ENCODE assay signal across 8 cellular contexts in genomic region chr1:234730542-234731370, GRCh38.
DNase-seq lines count a peak whose midpoint lies in the region; ATAC-seq lines count a peak whose summit lies in the region.

No MANE protein-coding gene starts in this region.

- H3K4me1 ChIP-seq in skeletal muscle satellite cell (ENCODE audit: control insufficient read depth, insufficient read depth, low read length), result peaks cover 51% of the 10 kb centered on the region

- peaks cover 60% of the 10 kb centered on the region for H3K4me1 Mint-ChIP-seq in activated T-cell treated with anti-CD3 and anti-CD28 coated beads, Interleukin-2, amount 50 U/mL, for 4 hours (ENCODE audit: low read depth)

- ATAC-seq in GM18909 (IDR thresholded peaks at IDR 0.05; ENCODE audit: poor library complexity, unreplicated experiment), result peak; percentile 54
- ATAC-seq in HG03095 (IDR thresholded peaks at IDR 0.05; ENCODE audit: unreplicated experiment), result peak; percentile 48
- ATAC-seq in activated T-cell treated with anti-CD3 and anti-CD28 coated beads, Interleukin-2, amount 50 U/mL, for 4 hours, result peak; percentile 50 to 51
- ATAC-seq in GM19328 (IDR thresholded peaks at IDR 0.05; ENCODE audit: unreplicated experiment), result no peak

- no peaks in the 10 kb centered on the region for H3K27me3 Mint-ChIP-seq in activated T-cell treated with anti-CD3 and anti-CD28 coated beads, Interleukin-2, amount 50 U/mL, for 4 hours (ENCODE audit: low read depth)

- H3K36me3 Mint-ChIP-seq in activated T-cell treated with anti-CD3 and anti-CD28 coated beads, Interleukin-2, amount 50 U/mL, for 4 hours (ENCODE audit: insufficient read depth), result no peaks in the 10 kb centered on the region

- peak overlapping the region; percentile 18 for H3K9ac ChIP-seq in skeletal muscle satellite cell (ENCODE audit: low read depth, low read length)

- no peaks in the 10 kb centered on the region for H3K27me3 ChIP-seq in skeletal muscle satellite cell (ENCODE audit: control insufficient read depth, insufficient read depth, low read length)

- H3K4me3 ChIP-seq in skeletal muscle satellite cell (ENCODE audit: low read length), result no peak overlapping the region

- no peaks in the 10 kb centered on the region for H3K9me3 ChIP-seq in skeletal muscle satellite cell (replicated peaks; ENCODE audit: low read length)

- no peak overlapping the region for H3K27ac ChIP-seq in caudate nucleus (ENCODE audit: low read depth, low read length)

- H3K9me3 Mint-ChIP-seq in activated T-cell treated with anti-CD3 and anti-CD28 coated beads, Interleukin-2, amount 50 U/mL, for 4 hours, result no peaks in the 10 kb centered on the region

- no peaks in the 10 kb centered on the region for H3K36me3 ChIP-seq in skeletal muscle satellite cell (ENCODE audit: insufficient read depth, low read length)

- H3K4me3 Mint-ChIP-seq in activated T-cell treated with anti-CD3 and anti-CD28 coated beads, Interleukin-2, amount 50 U/mL, for 4 hours, result peak overlapping the region; percentile 27

- DNase-seq in activated T-cell treated with anti-CD3 and anti-CD28 coated beads, Interleukin-2, amount 50 U/mL, for 4 hours, result no peak
- DNase-seq in NOMO-1 treated with dmso at 0.1 percent for 144 hours (lab: John Stamatoyannopoulos, UW; ENCODE audit: unreplicated experiment), result no peak
- no peak for DNase-seq in putamen (ENCODE audit: low spot score)
- no peak for DNase-seq in caudate nucleus (lab: John Stamatoyannopoulos, UW)

- H3K4me2 ChIP-seq in skeletal muscle satellite cell (ENCODE audit: low read length), result peak overlapping the region; percentile 15
